In genomic region chr1:101142244-101142643, GRCh38 we compare ENCODE assay signal across 33 cellular contexts.
"Had no signal": no experiment of that assay in that cellular context is flagged by ENCODE, and none has a peak within 500 bp of the region (broad histone marks: within the 10 kb centered on the region; RNA-seq: fewer than 3 reads in every experiment).

No MANE protein-coding gene starts in this region.

- FAIRE-seq: bronchial epithelial cell had no signal

- H3K36me3 ChIP-seq: Peyer's patch, SJSA1 had no signal

- H3K27me3 ChIP-seq: Peyer's patch, SJSA1 had no signal

- H3K9ac ChIP-seq: KMS-11, SK-N-SH had no signal

- H3K4me3 ChIP-seq: Peyer's patch, SJSA1 had no signal

- H3K4me3 Mint-ChIP-seq: activated CD4-positive, alpha-beta T cell treated with anti-CD3 and anti-CD28 coated beads, Interleukin-2, amount 10 ng/mL, durations not matched to agents 24 days and 14 days; activated CD8-positive, alpha-beta T cell treated with anti-CD3 and anti-CD28 coated beads for 36 hours; activated naive CD4-positive, alpha-beta T cell treated with anti-CD3 and anti-CD28 coated beads, Interleukin-2, amount 10 ng/mL, durations not matched to agents 7 days and 5 days; activated naive CD8-positive, alpha-beta T cell; activated naive CD8-positive, alpha-beta T cell treated with anti-CD3 and anti-CD28 coated beads, Interleukin-2, amount 50 U/mL, for 24 hours; activated T-cell treated with anti-CD3 and anti-CD28 coated beads, Interleukin-2, amount 50 U/mL, for 24 hours; brain; T-helper 1 cell treated with Interleukin-12 subunit alpha and Interleukin-12 subunit beta and Interleukin-4 antibody, amounts not matched to agents 30 μg/mL and 1 μg/mL, for 36 hours; T-helper 2 cell treated with Interferon-gamma antibody and Interleukin-4, amounts not matched to agents 5 μg/mL and 100 μg/mL, for 36 hours had no signal

- DNase-seq: activated CD4-positive, alpha-beta T cell treated with anti-CD3 and anti-CD28 coated beads, Interleukin-2, amount 10 ng/mL, durations not matched to agents 24 days and 14 days; activated CD4-positive, alpha-beta T cell treated with anti-CD3 and anti-CD28 coated beads, Interleukin-2, amount 50 U/mL, for 4 hours; activated CD8-positive, alpha-beta T cell treated with anti-CD3 and anti-CD28 coated beads for 36 hours; activated gamma-delta T cell treated with Interleukin-2 at 50 U/mL for 16 hours; activated naive CD4-positive, alpha-beta T cell treated with anti-CD3 and anti-CD28 coated beads, Interleukin-2, amount 10 ng/mL, durations not matched to agents 7 days and 5 days; activated naive CD8-positive, alpha-beta T cell treated with anti-CD3 and anti-CD28 coated beads, Interleukin-2, amount 50 U/mL, for 24 hours; activated T-cell treated with anti-CD3 and anti-CD28 coated beads, Interleukin-2, amount 50 U/mL, for 24 hours; anterior cingulate cortex; caudate nucleus; cerebellar nuclear complex; NCI-H1092 treated with DMSO at 0.1 percent for 48 hours; NCI-H1417; NCI-H146; NCI-H187; NCI-H2029 treated with DMSO at 0.1 percent for 48 hours; NCI-H2107; NCI-H2171; NCI-H510A; NCI-H526; NCI-H748 treated with DMSO at 0.1 percent for 48 hours; NK-92 treated with Interleukin-12 subunit alpha and Interleukin-12 subunit beta, amount 100 ng/mL, for 24 hours; PC-3; Peyer's patch; RPMI8226; SHP77 treated with DMSO at 0.1 percent for 48 hours; SK-N-SH had no signal

- H3K9me3 ChIP-seq: Peyer's patch, SJSA1, SK-N-SH had no signal

- H3K4me2 ChIP-seq: KMS-11, SK-N-SH had no signal

- H3K27ac Mint-ChIP-seq: activated CD4-positive, alpha-beta T cell treated with anti-CD3 and anti-CD28 coated beads, Interleukin-2, amount 10 ng/mL, durations not matched to agents 24 days and 14 days; activated CD8-positive, alpha-beta T cell treated with anti-CD3 and anti-CD28 coated beads for 36 hours; activated naive CD4-positive, alpha-beta T cell treated with anti-CD3 and anti-CD28 coated beads, Interleukin-2, amount 10 ng/mL, durations not matched to agents 7 days and 5 days; activated naive CD8-positive, alpha-beta T cell; activated naive CD8-positive, alpha-beta T cell treated with anti-CD3 and anti-CD28 coated beads, Interleukin-2, amount 50 U/mL, for 24 hours; activated T-cell treated with anti-CD3 and anti-CD28 coated beads, Interleukin-2, amount 50 U/mL, for 24 hours; brain; T-helper 1 cell treated with Interleukin-12 subunit alpha and Interleukin-12 subunit beta and Interleukin-4 antibody, amounts not matched to agents 30 μg/mL and 1 μg/mL, for 36 hours; T-helper 2 cell treated with Interferon-gamma antibody and Interleukin-4, amounts not matched to agents 5 μg/mL and 100 μg/mL, for 36 hours had no signal

- H3K4me1 ChIP-seq: Peyer's patch had no signal

- H3K36me3 Mint-ChIP-seq: brain had no signal

- ATAC-seq: activated CD8-positive, alpha-beta T cell treated with anti-CD3 and anti-CD28 coated beads for 36 hours; activated naive CD8-positive, alpha-beta T cell treated with anti-CD3 and anti-CD28 coated beads, Interleukin-2, amount 50 U/mL, for 24 hours; PC-3 had no signal

- H3K27ac ChIP-seq: KMS-11, Peyer's patch, SJSA1 had no signal

- H3K9me3 Mint-ChIP-seq: activated naive CD8-positive, alpha-beta T cell treated with anti-CD3 and anti-CD28 coated beads, Interleukin-2, amount 50 U/mL, for 24 hours; brain; T-helper 1 cell treated with Interleukin-12 subunit alpha and Interleukin-12 subunit beta and Interleukin-4 antibody, amounts not matched to agents 30 μg/mL and 1 μg/mL, for 36 hours; T-helper 2 cell treated with Interferon-gamma antibody and Interleukin-4, amounts not matched to agents 5 μg/mL and 100 μg/mL, for 36 hours had no signal

- H3K27me3 Mint-ChIP-seq: activated CD8-positive, alpha-beta T cell treated with anti-CD3 and anti-CD28 coated beads for 36 hours; activated naive CD4-positive, alpha-beta T cell treated with anti-CD3 and anti-CD28 coated beads, Interleukin-2, amount 10 ng/mL, durations not matched to agents 7 days and 5 days; activated naive CD8-positive, alpha-beta T cell; activated naive CD8-positive, alpha-beta T cell treated with anti-CD3 and anti-CD28 coated beads, Interleukin-2, amount 50 U/mL, for 24 hours; activated T-cell treated with anti-CD3 and anti-CD28 coated beads, Interleukin-2, amount 50 U/mL, for 24 hours; brain had no signal
